20 cellular contexts compared by ENCODE assay signal in the genomic region with DNA sequence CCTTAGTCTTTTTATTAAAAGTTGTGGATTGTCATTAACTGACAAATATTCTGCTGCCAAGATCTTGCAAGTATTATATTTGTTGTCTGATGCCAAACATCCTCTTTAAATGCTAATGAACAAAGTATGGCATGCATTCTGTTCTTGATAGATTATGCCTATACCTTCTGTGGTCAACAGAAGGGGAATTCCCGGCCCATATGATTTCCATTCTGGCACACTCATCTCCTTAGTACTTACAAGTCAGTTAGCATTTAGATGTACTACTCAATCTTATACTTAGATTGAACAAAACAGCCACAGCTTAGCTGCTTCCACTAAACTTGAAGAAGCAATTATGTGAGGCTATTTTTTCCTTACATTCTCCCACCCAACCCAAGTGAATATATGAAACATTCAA.
DNase-seq lines count a peak whose midpoint lies in the region; ATAC-seq and TF ChIP-seq lines count a peak whose summit lies in the region.
"Had no signal": no experiment of that assay in that cellular context is flagged by ENCODE, and none has a peak within 500 bp of the region (broad histone marks: within the 10 kb centered on the region; RNA-seq: fewer than 3 reads in every experiment).

No MANE protein-coding gene starts in this region.

- H3K4me1 ChIP-seq in SK-N-SH (ENCODE audit: control insufficient read depth in 1 of 2, insufficient read depth in 2 of 2, low read depth in 1 of 2, low read length in 1 of 2), result peaks cover 0 to 8% of the 10 kb centered on the region in 2 experiments; a peak in 1 of 4 replicates
- H3K4me1 ChIP-seq: A549 had no signal

- TF ChIP-seq RAD21 in SK-N-SH (IDR thresholded peaks at IDR 0.05; ENCODE audit: low read length), result no peak

- CTCF ChIA-PET in SK-N-SH (lab: Yijun Ruan, JAX), result interaction anchor here (1.1 kb wide), 1 partner anchor 10 kb away, joined by 3 read pairs; no protein-coding TSS in a partner anchor

- no peak for ATAC-seq in HG03139 (IDR thresholded peaks at IDR 0.05; ENCODE audit: unreplicated experiment)
- ATAC-seq: A549, HCT116, K562 had no signal

- H4K20me1 ChIP-seq in SK-N-SH (ENCODE audit: insufficient read depth), result no peaks in the 10 kb centered on the region

- H3K9ac ChIP-seq in SK-N-SH, result no peak overlapping the region

- TF ChIP-seq CTCF in SK-N-SH (IDR thresholded peaks at IDR 0.05) (no peak), epithelial cell of esophagus (IDR thresholded peaks at IDR 0.05; ENCODE audit: insufficient read depth, low read depth, low read length, missing control alignments) (no peak)

- H3K4me2 ChIP-seq in SK-N-SH, result no peak overlapping the region
- H3K4me2 ChIP-seq: A549 had no signal

- H3K36me3 ChIP-seq in SK-N-SH (replicated peaks in 1 of 2; ENCODE audit: control insufficient read depth in 1 of 2, insufficient read depth in 2 of 2, low read length in 1 of 2), result no peaks in the 10 kb centered on the region

- no peak overlapping the region for H3K4me3 ChIP-seq in SK-N-SH (ENCODE audit: low read depth in 2 of 2, low read length in 1 of 2)
- H3K4me3 ChIP-seq in epithelial cell of esophagus (ENCODE audit: low read length), result no peak overlapping the region
- H3K4me3 ChIP-seq: A549, K562 had no signal

- no peaks in the 10 kb centered on the region for H3K9me3 ChIP-seq in SK-N-SH
- H3K9me3 ChIP-seq: A549 had no signal

- POLR2A ChIA-PET in SK-N-SH (lab: Yijun Ruan, JAX), result no interaction called here

- H3K27me3 ChIP-seq in SK-N-SH (ENCODE audit: insufficient read depth), result no peaks in the 10 kb centered on the region

- 67% methylated on average over 1 of the region's 1 CpG for WGBS in SK-N-SH (ENCODE audit: low lambda C conversion rate)

- no peaks in the 10 kb centered on the region for H3K9me2 ChIP-seq in SK-N-SH

- no peak overlapping the region for H3K27ac ChIP-seq in SK-N-SH (ENCODE audit: low read depth in 2 of 2, low read length in 1 of 2)
- H3K27ac ChIP-seq: 22Rv1, A549, C4-2B had no signal

- peaks cover 3% of the 10 kb centered on the region for H3F3A ChIP-seq in SK-N-SH (replicated peaks; ENCODE audit: insufficient read depth)

- DNase-seq in DMS 273 (lab: John Stamatoyannopoulos, UW; ENCODE audit: unreplicated experiment), result peak; percentile 12
- no peak for DNase-seq in DMS 273 treated with DMSO at 0.1 percent for 48 hours (lab: John Stamatoyannopoulos, UW)
- DNase-seq in SK-N-SH, result no peak
- DNase-seq in epithelial cell of esophagus (ENCODE audit: low read depth), result peak; percentile 51
- DNase-seq in COR-L47 (lab: John Stamatoyannopoulos, UW), result no peak
- DNase-seq in putamen (ENCODE audit: low spot score), result no peak
- DNase-seq: AML-193; Calu3; CD4-positive, alpha-beta T cell; GDM1; GOT3; H7; HFFc6; IMR-90 had no signal

- no peak for TF ChIP-seq EP300 in SK-N-SH (IDR thresholded peaks at IDR 0.05; ENCODE audit: borderline replicate concordance in 1 of 2, low read depth in 1 of 2, low read length in 1 of 2)

- H3K79me2 ChIP-seq in SK-N-SH (ENCODE audit: insufficient read depth), result no peaks in the 10 kb centered on the region

- no peak overlapping the region for H2AFZ ChIP-seq in SK-N-SH (ENCODE audit: low read depth)

TF ChIP-seq in SK-N-SH, 30 proteins besides CTCF, POLR2A, EP300 and RAD21:
- no peak for TF ChIP-seq GATA2 (CRISPR knock-in tag; IDR thresholded peaks at IDR 0.05)
- TF ChIP-seq ELF1 (IDR thresholded peaks at IDR 0.05), result no peak
- TF ChIP-seq MXI1 (IDR thresholded peaks at IDR 0.05; ENCODE audit: low read depth, low read length), result no peak
- 0 out of 2 replicates have a peak, but pooled peaks have one; percentile 10 for TF ChIP-seq TCF12 (IDR thresholded peaks at IDR 0.05)
- TF ChIP-seq MEF2A (IDR thresholded peaks at IDR 0.05; ENCODE audit: borderline replicate concordance, low read depth), result no peak
- TF ChIP-seq NRF1 (IDR thresholded peaks at IDR 0.05; ENCODE audit: low read depth, low read length), result no peak
- TF ChIP-seq, protein P1, sequence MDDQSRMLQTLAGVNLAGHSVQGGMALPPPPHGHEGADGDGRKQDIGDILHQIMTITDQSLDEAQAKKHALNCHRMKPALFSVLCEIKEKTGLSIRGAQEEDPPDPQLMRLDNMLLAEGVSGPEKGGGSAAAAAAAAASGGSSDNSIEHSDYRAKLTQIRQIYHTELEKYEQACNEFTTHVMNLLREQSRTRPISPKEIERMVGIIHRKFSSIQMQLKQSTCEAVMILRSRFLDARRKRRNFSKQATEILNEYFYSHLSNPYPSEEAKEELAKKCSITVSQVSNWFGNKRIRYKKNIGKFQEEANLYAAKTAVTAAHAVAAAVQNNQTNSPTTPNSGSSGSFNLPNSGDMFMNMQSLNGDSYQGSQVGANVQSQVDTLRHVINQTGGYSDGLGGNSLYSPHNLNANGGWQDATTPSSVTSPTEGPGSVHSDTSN (IDR thresholded peaks at IDR 0.05), result no peak

Comparison
In these comparisons a context has a peak if more than half of its experiments do, and no peak if none do; other contexts are left out.
1. DNase-seq: peak in DMS 273 (single experiment) and epithelial cell of esophagus (single experiment); none in DMS 273 treated with DMSO at 0.1 percent for 48 hours (single experiment), SK-N-SH (single experiment), COR-L47 (single experiment) and putamen (single experiment).